7 cellular contexts compared by ENCODE assay signal in the genomic region with DNA sequence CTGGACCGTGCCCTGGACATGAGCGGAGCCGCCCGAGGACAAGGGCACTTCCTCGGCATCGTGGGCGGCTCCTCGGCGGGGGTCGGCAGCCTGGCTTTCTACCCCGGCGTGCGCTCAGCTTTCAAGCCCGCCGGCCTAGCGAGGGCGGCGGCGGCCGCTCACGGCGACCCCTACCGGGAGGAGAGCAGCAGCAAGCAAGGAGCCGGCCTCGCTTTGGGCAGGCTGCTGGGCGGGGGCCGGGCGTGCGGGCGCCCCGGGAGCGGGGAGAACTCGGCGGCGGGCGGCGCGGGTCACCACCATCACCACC. TPM values are rescaled to one million over a fixed set of nuclear protein-coding genes. Genes with fewer than 3 reads are reported as not detected.
DNase-seq lines count a peak whose midpoint lies in the region; ATAC-seq and TF ChIP-seq lines count a peak whose summit lies in the region.

No MANE protein-coding gene starts in this region.

- H3K4me1 ChIP-seq in right atrium auricular region, result peaks cover 0 to 23% of the 10 kb centered on the region in 2 donors

- no peaks in the 10 kb centered on the region for H3K36me3 ChIP-seq in right atrium auricular region

- H3K4me3 ChIP-seq in GM12865 (ENCODE audit: low read depth, low read length) (peak overlapping the region; percentile 73), right atrium auricular region (peak overlapping the region; percentile 14 to 52), skin epidermis (peak overlapping the region; percentile 26 to 52 (median 36))

- H3K27ac ChIP-seq in right atrium auricular region, result no peak overlapping the region
- H3K27ac ChIP-seq in skin epidermis, result no peak overlapping the region

- peak; percentile 83 for DNase-seq in GM12865 (ENCODE audit: low read depth)
- peak in 62 of 76 experiments; percentile 25 to 77 (median 61) for DNase-seq in HUDEP-2 (lab: John Stamatoyannopoulos, UW; ENCODE audit: unreplicated experiment in 76 of 76)
- DNase-seq in activated CD8-positive, alpha-beta memory T cell treated with anti-CD3 and anti-CD28 coated beads, Interleukin-2, amount 50 U/mL, for 4 hours, result peak; percentile 48
- no peak for DNase-seq in right atrium auricular region (ENCODE audit: low spot score)
- DNase-seq in effector CD4-positive, alpha-beta T cell, result no peak

- peaks cover 43 to 79% of the 10 kb centered on the region in 2 donors for H3K27me3 ChIP-seq in right atrium auricular region

- H3K9me3 ChIP-seq in right atrium auricular region, result no peaks in the 10 kb centered on the region

- TF ChIP-seq CTCF in GM12865 (IDR thresholded peaks at IDR 0.05; ENCODE audit: insufficient read depth, low read depth, low read length, missing control alignments) (peak; percentile 68), right atrium auricular region (IDR thresholded peaks at IDR 0.05) (peak in 1 of 2 donors; percentile 56)

- peak; percentile 40 for ATAC-seq in GM21447 (IDR thresholded peaks at IDR 0.05; ENCODE audit: unreplicated experiment)

RNA-seq across cellular contexts. Expression of a gene that starts 6.7 kb away (rescaled TPM):
- total RNA-seq in right atrium auricular region, result not detected

RNA-seq across cellular contexts. Expression of a gene that starts 44.9 kb away (rescaled TPM):
- 10 to 100 TPM; 17.6 to 23.1 TPM for total RNA-seq in right atrium auricular region

Comparison
In these comparisons a context has a peak if more than half of its experiments do, and no peak if none do; other contexts are left out.
1. DNase-seq: peak in GM12865 (single experiment), HUDEP-2 (62 of 76) and activated CD8-positive, alpha-beta memory T cell treated with anti-CD3 and anti-CD28 coated beads, Interleukin-2, amount 50 U/mL, for 4 hours (single experiment); none in right atrium auricular region (single experiment) and effector CD4-positive, alpha-beta T cell (single experiment).
2. Peak in every context shown above with its lines, with median percentiles within 50 percentile points of each other: H3K4me3 ChIP-seq.